Comparison of ENCODE assay signal across 8 cellular contexts in the genomic region with DNA sequence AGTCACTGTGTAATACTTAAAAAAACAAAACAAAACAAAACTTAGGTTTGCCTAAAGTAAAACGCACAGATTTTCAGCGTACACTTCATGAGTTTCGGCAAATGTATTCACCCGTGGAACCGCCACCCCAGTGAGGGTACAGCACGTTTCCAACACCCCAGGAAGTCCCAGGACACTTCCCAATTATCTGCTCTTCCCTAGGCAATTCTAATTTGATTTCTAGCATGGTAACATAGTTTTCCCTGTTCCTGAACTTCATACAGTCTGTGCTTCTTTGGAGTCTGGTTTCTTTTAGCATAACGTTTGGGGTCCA. TPM values are rescaled to one million over a fixed set of nuclear protein-coding genes. Genes with fewer than 3 reads are reported as not detected.
A peak's percentile ranks its signal among the peaks of the same experiment; 100 is the strongest.
DNase-seq lines count a peak whose midpoint lies in the region; ATAC-seq, FAIRE-seq and TF ChIP-seq lines count a peak whose summit lies in the region.

No MANE protein-coding gene starts in this region.

- H3K4me1 ChIP-seq in heart left ventricle (peaks cover 0 to 43% (median 20%) of the 10 kb centered on the region in 12 donors), small intestine (ENCODE audit: control insufficient read depth in 2 of 2, insufficient read depth in 1 of 2, low read depth in 1 of 2, low read length in 1 of 2) (no peaks in the 10 kb centered on the region)

- no peak for FAIRE-seq in small intestine (lab: Jason Lieb, UNC)
- no peak for FAIRE-seq in HTR-8/SVneo (lab: Jason Lieb, UNC)

- H3K27ac Mint-ChIP-seq in activated CD4-positive, alpha-beta T cell treated with anti-CD3 and anti-CD28 coated beads, Interleukin-2, amount 10 ng/mL, durations not matched to agents 24 days and 14 days = peak overlapping the region; percentile 88
- H3K27ac Mint-ChIP-seq in T-helper 17 cell = no peak overlapping the region

- H3K36me3 Mint-ChIP-seq in activated CD4-positive, alpha-beta T cell treated with anti-CD3 and anti-CD28 coated beads, Interleukin-2, amount 10 ng/mL, durations not matched to agents 24 days and 14 days (ENCODE audit: low read depth) = peaks cover 2% of the 10 kb centered on the region
- H3K36me3 Mint-ChIP-seq in T-helper 17 cell (ENCODE audit: low read depth) = no peaks in the 10 kb centered on the region

- no peak for DNase-seq in activated CD4-positive, alpha-beta T cell treated with anti-CD3 and anti-CD28 coated beads, Interleukin-2, amount 10 ng/mL, durations not matched to agents 24 days and 14 days
- no peak for DNase-seq in activated CD4-positive, alpha-beta T cell treated with anti-CD3 and anti-CD28 coated beads for 4 hours
- no peak for DNase-seq in T-helper 17 cell
- DNase-seq in heart left ventricle = peak in 1 of 5 donors; percentile 18
- no peak for DNase-seq in small intestine
- no peak for DNase-seq in activated CD4-positive, CD25-positive, alpha-beta regulatory T cell (lab: John Stamatoyannopoulos, UW)
- DNase-seq in HTR-8/SVneo (ENCODE audit: insufficient read length, low spot score) = no peak

- no peak for TF ChIP-seq CTCF in heart left ventricle (IDR thresholded peaks at IDR 0.05)

- intact Hi-C loops in activated CD4-positive, alpha-beta T cell treated with anti-CD3 and anti-CD28 coated beads, Interleukin-2, amount 10 ng/mL, durations not matched to agents 24 days and 14 days (cut with micrococcal nuclease) = loop anchor here (1.0 to 5.0 kb wide), 2 partner anchors 81 to 278 kb away; a partner anchor contains a TSS
- intact Hi-C loops in heart left ventricle (cut with DNase I) = loop anchor here (1.0 to 10.0 kb wide), 7 partner anchors 59 to 284 kb away; a partner anchor contains a TSS

- no peaks in the 10 kb centered on the region for H3K36me3 ChIP-seq in heart left ventricle
- H3K36me3 ChIP-seq in small intestine (ENCODE audit: control insufficient read depth in 2 of 2, insufficient read depth in 2 of 2, low read length in 2 of 2) = no peaks in the 10 kb centered on the region

- no peak for TF ChIP-seq POLR2A in heart left ventricle (IDR thresholded peaks at IDR 0.05)

- no peaks in the 10 kb centered on the region for H3K27me3 ChIP-seq in heart left ventricle
- no peaks in the 10 kb centered on the region for H3K27me3 ChIP-seq in small intestine (ENCODE audit: control insufficient read depth in 2 of 2, insufficient read depth in 2 of 2, low read length in 2 of 2)

- peaks cover 12% of the 10 kb centered on the region for H3K4me1 Mint-ChIP-seq in activated CD4-positive, alpha-beta T cell treated with anti-CD3 and anti-CD28 coated beads, Interleukin-2, amount 10 ng/mL, durations not matched to agents 24 days and 14 days
- H3K4me1 Mint-ChIP-seq in T-helper 17 cell = peaks cover 10% of the 10 kb centered on the region

- H3K9me3 ChIP-seq in T-helper 17 cell (ENCODE audit: control insufficient read depth, low read length, poor library complexity, severe bottlenecking) (no peaks in the 10 kb centered on the region), heart left ventricle (no peaks in the 10 kb centered on the region), small intestine (ENCODE audit: control insufficient read depth, low read depth) (no peaks in the 10 kb centered on the region)

- H3K27ac ChIP-seq in heart left ventricle (peak overlapping the region; percentile 90 to 100 (median 96)), small intestine (ENCODE audit: low read depth in 1 of 2, low read length in 1 of 2) (peak overlapping the region; percentile 99 to 100)

- H3K9me3 Mint-ChIP-seq in activated CD4-positive, alpha-beta T cell treated with anti-CD3 and anti-CD28 coated beads, Interleukin-2, amount 10 ng/mL, durations not matched to agents 24 days and 14 days = no peaks in the 10 kb centered on the region

- peaks cover 6% of the 10 kb centered on the region for H3K27me3 Mint-ChIP-seq in activated CD4-positive, alpha-beta T cell treated with anti-CD3 and anti-CD28 coated beads, Interleukin-2, amount 10 ng/mL, durations not matched to agents 24 days and 14 days
- no peaks in the 10 kb centered on the region for H3K27me3 Mint-ChIP-seq in T-helper 17 cell

- 1% methylated on average over 7 of the region's 7 CpGs for WGBS in heart left ventricle, 4 donors
- WGBS in small intestine, 3 donors = 1% methylated on average over 7 of the region's 7 CpGs

- no peak overlapping the region for H3K4me3 Mint-ChIP-seq in activated CD4-positive, alpha-beta T cell treated with anti-CD3 and anti-CD28 coated beads, Interleukin-2, amount 10 ng/mL, durations not matched to agents 24 days and 14 days
- peak overlapping the region; percentile 94 for H3K4me3 Mint-ChIP-seq in T-helper 17 cell

- H3K4me3 ChIP-seq in heart left ventricle = peak overlapping the region; percentile 73 to 98 (median 90)
- H3K4me3 ChIP-seq in small intestine (ENCODE audit: low read depth in 1 of 2, low read length in 2 of 2) = peak overlapping the region in 1 of 2 donors; percentile 87

- no peak for ATAC-seq in T-helper 17 cell
- peak in 2 of 4 donors; percentile 2 to 12 for ATAC-seq in heart left ventricle
- no peak for ATAC-seq in GM18867 (IDR thresholded peaks at IDR 0.05; ENCODE audit: unreplicated experiment)

RNA-seq across cellular contexts. Expression of a gene that starts 0.5 kb away (rescaled TPM):
- total RNA-seq in activated CD4-positive, alpha-beta T cell treated with anti-CD3 and anti-CD28 coated beads, Interleukin-2, amount 10 ng/mL, durations not matched to agents 24 days and 14 days = 65.3 and 65.8 TPM in 2 replicates
- total RNA-seq in T-helper 17 cell = 10 to 100 TPM; 69.0 to 74.2 TPM
- 100 to 1,000 TPM in 1 of 9 donors, 10 to 100 TPM in 8; 53.2 to 111 (median 80.5) TPM for total RNA-seq in heart left ventricle
- polyA plus RNA-seq in heart left ventricle = 10 to 100 TPM; 13.3 to 26.9 TPM
- polyA plus RNA-seq in small intestine = 10 to 100 TPM in 1 of 3 donors, 1 to 10 TPM in 2; 5.4 to 14.4 (median 6.9) TPM
